2 cellular contexts compared by ENCODE assay signal in the genomic region with DNA sequence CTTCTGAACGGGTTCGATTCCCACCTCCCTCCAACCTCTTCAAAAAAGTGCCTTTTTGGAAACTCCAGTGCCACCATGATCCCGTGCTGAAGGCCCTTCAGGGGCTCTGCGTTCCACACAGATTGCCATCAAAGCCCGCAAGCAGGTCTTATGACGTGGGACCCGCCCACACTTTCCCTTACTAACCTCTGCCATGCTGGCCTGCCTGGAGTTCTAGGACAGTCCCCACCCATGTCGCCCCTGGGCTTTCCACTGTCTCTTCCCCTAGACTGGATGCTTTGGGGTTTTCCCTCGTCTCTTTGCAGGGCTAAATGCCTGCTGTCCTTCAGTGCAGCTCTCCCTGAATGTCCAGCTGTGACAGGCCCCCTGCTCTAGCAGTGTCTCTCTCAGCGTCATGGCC.
TF ChIP-seq lines count a peak whose summit lies in the region.

No MANE protein-coding gene starts in this region.

TF ChIP-seq in WTC11, 78 proteins besides CTCF, POLR2A, EP300 and RAD21:
- TF ChIP-seq, protein P1, sequence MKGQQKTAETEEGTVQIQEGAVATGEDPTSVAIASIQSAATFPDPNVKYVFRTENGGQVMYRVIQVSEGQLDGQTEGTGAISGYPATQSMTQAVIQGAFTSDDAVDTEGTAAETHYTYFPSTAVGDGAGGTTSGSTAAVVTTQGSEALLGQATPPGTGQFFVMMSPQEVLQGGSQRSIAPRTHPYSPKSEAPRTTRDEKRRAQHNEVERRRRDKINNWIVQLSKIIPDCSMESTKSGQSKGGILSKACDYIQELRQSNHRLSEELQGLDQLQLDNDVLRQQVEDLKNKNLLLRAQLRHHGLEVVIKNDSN (CRISPR knock-in tag; IDR thresholded peaks at IDR 0.05): 0 out of 2 replicates have a peak, but pooled peaks have one; percentile 17
- TF ChIP-seq, protein P2, sequence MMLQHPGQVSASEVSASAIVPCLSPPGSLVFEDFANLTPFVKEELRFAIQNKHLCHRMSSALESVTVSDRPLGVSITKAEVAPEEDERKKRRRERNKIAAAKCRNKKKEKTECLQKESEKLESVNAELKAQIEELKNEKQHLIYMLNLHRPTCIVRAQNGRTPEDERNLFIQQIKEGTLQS (CRISPR knock-in tag; conservative IDR thresholded peaks at IDR 0.05): no peak

TF ChIP-seq in neural cell, 6 proteins besides CTCF, POLR2A, EP300 and RAD21:
- TF ChIP-seq EZH2 (IDR thresholded peaks at IDR 0.05; ENCODE audit: borderline replicate concordance, insufficient read depth, low read length, poor library complexity, severe bottlenecking) (no peak), MXI1 (conservative IDR thresholded peaks at IDR 0.05; ENCODE audit: poor library complexity, severe bottlenecking) (no peak), SMC3 (conservative IDR thresholded peaks at IDR 0.05; ENCODE audit: poor library complexity) (no peak), POLR2AphosphoS5 (IDR thresholded peaks at IDR 0.05) (no peak), TAF1 (IDR thresholded peaks at IDR 0.05; ENCODE audit: low read depth) (no peak)
- TF ChIP-seq, protein P3, sequence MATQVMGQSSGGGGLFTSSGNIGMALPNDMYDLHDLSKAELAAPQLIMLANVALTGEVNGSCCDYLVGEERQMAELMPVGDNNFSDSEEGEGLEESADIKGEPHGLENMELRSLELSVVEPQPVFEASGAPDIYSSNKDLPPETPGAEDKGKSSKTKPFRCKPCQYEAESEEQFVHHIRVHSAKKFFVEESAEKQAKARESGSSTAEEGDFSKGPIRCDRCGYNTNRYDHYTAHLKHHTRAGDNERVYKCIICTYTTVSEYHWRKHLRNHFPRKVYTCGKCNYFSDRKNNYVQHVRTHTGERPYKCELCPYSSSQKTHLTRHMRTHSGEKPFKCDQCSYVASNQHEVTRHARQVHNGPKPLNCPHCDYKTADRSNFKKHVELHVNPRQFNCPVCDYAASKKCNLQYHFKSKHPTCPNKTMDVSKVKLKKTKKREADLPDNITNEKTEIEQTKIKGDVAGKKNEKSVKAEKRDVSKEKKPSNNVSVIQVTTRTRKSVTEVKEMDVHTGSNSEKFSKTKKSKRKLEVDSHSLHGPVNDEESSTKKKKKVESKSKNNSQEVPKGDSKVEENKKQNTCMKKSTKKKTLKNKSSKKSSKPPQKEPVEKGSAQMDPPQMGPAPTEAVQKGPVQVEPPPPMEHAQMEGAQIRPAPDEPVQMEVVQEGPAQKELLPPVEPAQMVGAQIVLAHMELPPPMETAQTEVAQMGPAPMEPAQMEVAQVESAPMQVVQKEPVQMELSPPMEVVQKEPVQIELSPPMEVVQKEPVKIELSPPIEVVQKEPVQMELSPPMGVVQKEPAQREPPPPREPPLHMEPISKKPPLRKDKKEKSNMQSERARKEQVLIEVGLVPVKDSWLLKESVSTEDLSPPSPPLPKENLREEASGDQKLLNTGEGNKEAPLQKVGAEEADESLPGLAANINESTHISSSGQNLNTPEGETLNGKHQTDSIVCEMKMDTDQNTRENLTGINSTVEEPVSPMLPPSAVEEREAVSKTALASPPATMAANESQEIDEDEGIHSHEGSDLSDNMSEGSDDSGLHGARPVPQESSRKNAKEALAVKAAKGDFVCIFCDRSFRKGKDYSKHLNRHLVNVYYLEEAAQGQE (IDR thresholded peaks at IDR 0.05; ENCODE audit: borderline replicate concordance): no peak
